16 cellular contexts compared by ENCODE assay signal in the genomic region with DNA sequence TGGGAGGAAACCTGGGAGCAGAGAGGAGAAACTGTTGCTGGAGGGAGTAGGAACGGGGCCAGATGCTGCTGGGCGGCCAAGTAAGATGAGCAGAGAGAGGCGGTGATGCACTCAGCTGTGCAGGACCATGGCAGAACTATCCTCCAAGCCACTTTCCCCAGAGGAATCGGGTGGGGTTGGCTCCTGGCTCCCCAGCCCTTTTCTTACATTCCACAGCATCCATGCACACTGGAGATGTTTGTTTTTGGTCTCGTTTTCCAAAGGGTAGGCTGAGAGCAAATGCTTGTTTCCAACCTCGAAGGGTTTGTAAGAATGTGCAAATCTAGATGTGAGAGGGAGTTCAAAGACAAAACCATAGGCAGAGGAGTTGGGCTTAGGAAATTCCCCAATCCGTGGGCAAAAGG.
DNase-seq lines count a peak whose midpoint lies in the region; ATAC-seq and TF ChIP-seq lines count a peak whose summit lies in the region.
"Had no signal": no experiment of that assay in that cellular context is flagged by ENCODE, and none has a peak within 500 bp of the region (broad histone marks: within the 10 kb centered on the region; RNA-seq: fewer than 3 reads in every experiment).

No MANE protein-coding gene starts in this region.

- no peak overlapping the region for H3K18ac ChIP-seq in H9 (ENCODE audit: insufficient read length, low read depth, low read length)

- no peak overlapping the region for H3K4me3 Mint-ChIP-seq in H9
- H3K4me3 Mint-ChIP-seq: CD14-positive monocyte; memory B cell; natural killer cell treated with Interleukin-12 subunit alpha and Interleukin-12 subunit beta and Interleukin-15 and Interleukin-18, amount 100 ng/mL, for 72 hours; stimulated activated naive CD8-positive, alpha-beta T cell treated with anti-CD3 and anti-CD28 coated beads, Interleukin-15, Interleukin-2, amounts not matched to agents 100 ng/mL and 50 ng/mL, for 24 hours had no signal

- peaks cover 7 to 9% of the 10 kb centered on the region in 2 experiments; a peak in 3 of 4 replicates for H3K4me1 Mint-ChIP-seq in H9

- no peak overlapping the region for H3K23ac ChIP-seq in H9 (ENCODE audit: insufficient read length, low read depth, low read length)

- H3T11ph ChIP-seq in H9 (ENCODE audit: low read length), result no peak overlapping the region

- no peaks in the 10 kb centered on the region for H3K36me3 ChIP-seq in BLaER1 treated with 17β-estradiol and CSF1 and Interleukin-3, amounts not matched to agents 10 nM and 100 nM
- H3K36me3 ChIP-seq in thyroid gland, result peaks cover 30 to 33% of the 10 kb centered on the region in 2 donors
- H3K36me3 ChIP-seq in WERI-Rb-1, result peaks cover 87% of the 10 kb centered on the region

- H3K56ac ChIP-seq in H9 (ENCODE audit: insufficient read length, low read depth, low read length), result no peak overlapping the region

- no peak overlapping the region for H2BK15ac ChIP-seq in H9 (ENCODE audit: low read depth, low read length)

- intact Hi-C loops in thyroid gland (cut with DNase I), result no loop called here

- peaks cover 0 to 8% (median 0%) of the 10 kb centered on the region in 11 experiments; a peak in 3 of 22 replicates for H3K9me3 ChIP-seq in BLaER1 treated with 17β-estradiol and CSF1 and Interleukin-3, amounts not matched to agents 10 nM and 100 nM (replicated peaks in 1 of 11)
- H3K9me3 ChIP-seq in thyroid gland, result no peaks in the 10 kb centered on the region
- H3K9me3 ChIP-seq in H9 (ENCODE audit: control insufficient read depth, low read depth, low read length), result no peaks in the 10 kb centered on the region
- H3K9me3 ChIP-seq in WERI-Rb-1 (ENCODE audit: severe bottlenecking), result no peaks in the 10 kb centered on the region
- H3K9me3 ChIP-seq: adrenal gland, Peyer's patch had no signal

- no peak overlapping the region for H2BK20ac ChIP-seq in H9 (ENCODE audit: low read depth, low read length, poor library complexity, severe bottlenecking)

- H3K9me3 Mint-ChIP-seq in H9, result no peaks in the 10 kb centered on the region
- H3K9me3 Mint-ChIP-seq: immature natural killer cell; natural killer cell treated with Interleukin-12 subunit alpha and Interleukin-12 subunit beta and Interleukin-15 and Interleukin-18, amount 100 ng/mL, for 72 hours; stimulated activated naive CD8-positive, alpha-beta T cell treated with anti-CD3 and anti-CD28 coated beads, Interleukin-15, Interleukin-2, amounts not matched to agents 100 ng/mL and 50 ng/mL, for 24 hours had no signal

- 29 to 36% methylated on average over 7 of the region's 7 CpGs for WGBS in thyroid gland, 2 donors
- no CpG with 5 or more reads among the region's 7 CpGs for WGBS in H9 (ENCODE audit: extremely low coverage, insufficient read length, low lambda C conversion rate)

- peaks cover 60 to 90% (median 90%) of the 10 kb centered on the region in 3 experiments; a peak in 6 of 7 replicates for H3K36me3 Mint-ChIP-seq in H9 (ENCODE audit: insufficient read depth in 1 of 3, low read depth in 3 of 3)
- H3K36me3 Mint-ChIP-seq: CD14-positive monocyte; memory B cell; natural killer cell treated with Interleukin-12 subunit alpha and Interleukin-12 subunit beta and Interleukin-15 and Interleukin-18, amount 100 ng/mL, for 72 hours had no signal

- H4K5ac ChIP-seq in H9 (ENCODE audit: insufficient read length, low read depth, low read length), result no peak overlapping the region

- no peak overlapping the region for H4K8ac ChIP-seq in H9 (replicated peaks; ENCODE audit: insufficient read length, low read depth, low read length)

- H3K23me2 ChIP-seq in H9 (ENCODE audit: insufficient read length, low read depth, low read length, poor library complexity, severe bottlenecking), result no peaks in the 10 kb centered on the region

- no peak overlapping the region for H3K27ac ChIP-seq in BLaER1 treated with 17β-estradiol and CSF1 and Interleukin-3, amounts not matched to agents 10 nM and 100 nM
- H3K27ac ChIP-seq in thyroid gland (peak overlapping the region; percentile 39 to 62 (median 43)), H9 (ENCODE audit: insufficient read length, low read depth, low read length) (no peak overlapping the region), WERI-Rb-1 (no peak overlapping the region)
- H3K27ac ChIP-seq: adrenal gland, Peyer's patch had no signal

- no peak overlapping the region for H2BK120ac ChIP-seq in H9 (ENCODE audit: low read depth, low read length, poor library complexity, severe bottlenecking)

- peaks cover 42 to 81% (median 72%) of the 10 kb centered on the region in 10 experiments for H3K4me1 ChIP-seq in BLaER1 treated with 17β-estradiol and CSF1 and Interleukin-3, amounts not matched to agents 10 nM and 100 nM
- H3K4me1 ChIP-seq in thyroid gland, result peaks cover 13 to 23% of the 10 kb centered on the region in 2 donors
- H3K4me1 ChIP-seq in H9 (ENCODE audit: insufficient read depth, low read length), result no peaks in the 10 kb centered on the region
- H3K4me1 ChIP-seq: Peyer's patch had no signal

- H2AFZ ChIP-seq in H9 (ENCODE audit: low read length), result no peak overlapping the region

- peak; percentile 93 for DNase-seq in astrocyte of the hippocampus (ENCODE audit: low read depth, low spot score)
- peak; percentile 63 for DNase-seq in left kidney (ENCODE audit: low read depth, low spot score)
- peak; percentile 75 to 81 for DNase-seq in thyroid gland
- DNase-seq in H9, result no peak
- no peak for DNase-seq in WERI-Rb-1
- DNase-seq: adrenal gland, cortex of kidney, immature natural killer cell, NCI-H146, Peyer's patch had no signal

- H3K79me2 ChIP-seq in H9 (ENCODE audit: insufficient read depth, low read length), result no peaks in the 10 kb centered on the region

- H3K27me3 Mint-ChIP-seq in H9 (ENCODE audit: low read depth), result no peaks in the 10 kb centered on the region

- no peak overlapping the region for H3K9ac ChIP-seq in BLaER1 treated with 17β-estradiol and CSF1 and Interleukin-3, amounts not matched to agents 10 nM and 100 nM
- no peak overlapping the region for H3K9ac ChIP-seq in H9 (ENCODE audit: extremely low read depth, insufficient read length, low read length)

- no peak overlapping the region for H3K14ac ChIP-seq in H9 (ENCODE audit: insufficient read depth, low read length)

- H3K4me3 ChIP-seq in BLaER1 treated with 17β-estradiol and CSF1 and Interleukin-3, amounts not matched to agents 10 nM and 100 nM, result no peak overlapping the region
- H3K4me3 ChIP-seq in thyroid gland (replicated peaks in 1 of 3), result no peak overlapping the region
- H3K4me3 ChIP-seq in WERI-Rb-1 (ENCODE audit: low read depth, low read length), result no peak overlapping the region
- H3K4me3 ChIP-seq: adrenal gland, Peyer's patch had no signal

- H3K27me3 ChIP-seq in BLaER1 treated with 17β-estradiol and CSF1 and Interleukin-3, amounts not matched to agents 10 nM and 100 nM, result no peaks in the 10 kb centered on the region
- no peaks in the 10 kb centered on the region for H3K27me3 ChIP-seq in thyroid gland
- H3K27me3 ChIP-seq in H9 (ENCODE audit: insufficient read depth, low read length), result no peaks in the 10 kb centered on the region
- H3K27me3 ChIP-seq in WERI-Rb-1 (ENCODE audit: insufficient read depth, low read depth, severe bottlenecking), result no peaks in the 10 kb centered on the region
- H3K27me3 ChIP-seq: adrenal gland, Peyer's patch had no signal

- TF ChIP-seq CTCF in thyroid gland (IDR thresholded peaks at IDR 0.05) (no peak), H9 (conservative IDR thresholded peaks at IDR 0.05) (no peak), WERI-Rb-1 (IDR thresholded peaks at IDR 0.05; ENCODE audit: low read depth, low read length) (no peak)

- H2BK5ac ChIP-seq in H9 (ENCODE audit: insufficient read length, low read length), result no peak overlapping the region

- no peak overlapping the region; a peak in 2 of 7 replicates for H3K27ac Mint-ChIP-seq in H9
- H3K27ac Mint-ChIP-seq: immature natural killer cell; memory B cell; stimulated activated naive CD8-positive, alpha-beta T cell treated with anti-CD3 and anti-CD28 coated beads, Interleukin-15, Interleukin-2, amounts not matched to agents 100 ng/mL and 50 ng/mL, for 24 hours had no signal

- H3K4me2 ChIP-seq in BLaER1 treated with 17β-estradiol and CSF1 and Interleukin-3, amounts not matched to agents 10 nM and 100 nM, result peak overlapping the region in 10 of 11 experiments; percentile 7 to 94 (median 84); a peak in 17 of 22 replicates
- no peak overlapping the region for H3K4me2 ChIP-seq in H9 (ENCODE audit: insufficient read depth, insufficient read length, low read length)

- H3K79me1 ChIP-seq in H9 (ENCODE audit: insufficient read depth, low read depth, low read length, poor library complexity, severe bottlenecking), result no peaks in the 10 kb centered on the region

- no peak overlapping the region for H2BK12ac ChIP-seq in H9 (ENCODE audit: insufficient read length, low read depth, low read length)

- H4K20me1 ChIP-seq in BLaER1 treated with 17β-estradiol and CSF1 and Interleukin-3, amounts not matched to agents 10 nM and 100 nM, result no peaks in the 10 kb centered on the region
- H4K20me1 ChIP-seq in H9 (ENCODE audit: control insufficient read depth, insufficient read depth, insufficient read length), result no peaks in the 10 kb centered on the region

- no peak for ATAC-seq in GM18870 (IDR thresholded peaks at IDR 0.05; ENCODE audit: unreplicated experiment)
- ATAC-seq: natural killer cell treated with Interleukin-12 subunit alpha and Interleukin-12 subunit beta and Interleukin-15 and Interleukin-18, amount 100 ng/mL, for 72 hours had no signal

- no peak for TF ChIP-seq POLR2A in thyroid gland (IDR thresholded peaks at IDR 0.05)

- H4K91ac ChIP-seq in H9 (ENCODE audit: insufficient read length, low read depth, low read length), result no peak overlapping the region

- H3K4ac ChIP-seq in H9 (ENCODE audit: low read depth, low read length), result no peak overlapping the region

- H2AK5ac ChIP-seq in H9 (ENCODE audit: insufficient read length, low read length), result no peak overlapping the region

Comparison
In these comparisons a context has a peak if more than half of its experiments do, and no peak if none do; other contexts are left out.
1. H3K27ac ChIP-seq: peak in thyroid gland (3 of 3); none in BLaER1 treated with 17β-estradiol and CSF1 and Interleukin-3, amounts not matched to agents 10 nM and 100 nM (0 of 11), H9 (single experiment) and WERI-Rb-1 (single experiment).
2. DNase-seq: peak in astrocyte of the hippocampus (single experiment), left kidney (single experiment) and thyroid gland (2 of 2); none in H9 (single experiment) and WERI-Rb-1 (single experiment).